In genomic region chr1:88916883-88917282, GRCh38 we compare ENCODE assay signal across 24 cellular contexts.
"Had no signal": no experiment of that assay in that cellular context is flagged by ENCODE, and none has a peak within 500 bp of the region (broad histone marks: within the 10 kb centered on the region; RNA-seq: fewer than 3 reads in every experiment).

No MANE protein-coding gene starts in this region.

- H3K4me1 ChIP-seq: ascending aorta, stomach, thyroid gland, upper lobe of left lung had no signal

- H3K9me3 ChIP-seq: thyroid gland had no signal

- ATAC-seq: activated T-cell treated with anti-CD3 and anti-CD28 coated beads, Interleukin-2, amount 50 U/mL, for 4 hours; effector memory CD8-positive, alpha-beta T cell; left colon; sciatic nerve; stimulated activated effector memory CD8-positive, alpha-beta T cell treated with anti-CD3 and anti-CD28 coated beads, Interleukin-12 subunit alpha, Interleukin-12 subunit beta, amount 100 ng/mL, for 72 hours; T-cell had no signal

- DNase-seq: activated B cell treated with CpG ODN at 0.5 μM for 24 hours; activated CD4-positive, alpha-beta T cell treated with anti-CD3 and anti-CD28 coated beads, Interleukin-2, amount 50 U/mL, for 4 hours; activated effector memory CD4-positive, alpha-beta T cell treated with Interleukin-2 at 50 U/mL for 16 hours; activated naive CD4-positive, alpha-beta T cell treated with Interleukin-2 at 50 U/mL for 16 hours; activated T-cell treated with anti-CD3 and anti-CD28 coated beads, Interleukin-2, amount 50 U/mL, for 4 hours; dorsolateral prefrontal cortex; effector memory CD8-positive, alpha-beta T cell; head of caudate nucleus; hippocampal formation; kidney; left colon; mammary epithelial cell; ovary; stimulated activated CD4-positive, alpha-beta T cell treated with anti-CD3 and anti-CD28 coated beads, Interleukin-12 subunit alpha, Interleukin-12 subunit beta, amount 100 ng/mL, for 4 hours; stimulated activated CD4-positive, alpha-beta T cell treated with anti-CD3 and anti-CD28 coated beads, Interleukin-4, amount 100 ng/mL, for 24 hours; stomach; T-cell; thyroid gland; upper lobe of left lung had no signal

- H3K27me3 ChIP-seq: ascending aorta, dorsolateral prefrontal cortex, ovary, stomach, thyroid gland, upper lobe of left lung had no signal

- H3K27ac ChIP-seq: ascending aorta, coronary artery, dorsolateral prefrontal cortex, ovary, skin epidermis, stomach, thyroid gland, upper lobe of left lung had no signal

- H3K4me3 ChIP-seq: ascending aorta, coronary artery, dorsolateral prefrontal cortex, ovary, skin epidermis, stomach, thyroid gland, upper lobe of left lung had no signal

- H3K36me3 ChIP-seq: ovary, thyroid gland had no signal
